In genomic region chr1:63774617-63775417, GRCh38 we compare ENCODE assay signal across 8 cellular contexts. TPM values are rescaled to one million over a fixed set of nuclear protein-coding genes. Genes with fewer than 3 reads are reported as not detected.
DNase-seq lines count a peak whose midpoint lies in the region; ATAC-seq and TF ChIP-seq lines count a peak whose summit lies in the region.

No MANE protein-coding gene starts in this region.

- no peaks in the 10 kb centered on the region for H3K27me3 Mint-ChIP-seq in Caco-2 (ENCODE audit: insufficient read depth, unreplicated experiment)
- peaks cover 81% of the 10 kb centered on the region for H3K27me3 Mint-ChIP-seq in T-helper 2 cell treated with Interferon-gamma antibody and Interleukin-4, amounts not matched to agents 5 μg/mL and 100 μg/mL, for 36 hours (ENCODE audit: low read depth)

- H3K36me3 Mint-ChIP-seq in Caco-2 (ENCODE audit: insufficient read depth, unreplicated experiment): no peaks in the 10 kb centered on the region
- no peaks in the 10 kb centered on the region for H3K36me3 Mint-ChIP-seq in T-helper 2 cell treated with Interferon-gamma antibody and Interleukin-4, amounts not matched to agents 5 μg/mL and 100 μg/mL, for 36 hours (ENCODE audit: low read depth)

- peak overlapping the region; percentile 93 for H3K27ac ChIP-seq in vagina

- TF ChIP-seq CTCF in Caco-2 (IDR thresholded peaks at IDR 0.05; ENCODE audit: insufficient read depth in 1 of 2, low read depth in 1 of 2, low read length in 1 of 2, severe bottlenecking in 1 of 2, unreplicated experiment in 1 of 2) (no peak), vagina (IDR thresholded peaks at IDR 0.05) (no peak)

- H3K4me3 ChIP-seq in Caco-2 (ENCODE audit: low read depth, low read length): peak overlapping the region; percentile 84
- H3K4me3 ChIP-seq in HAP-1: peak overlapping the region; percentile 27
- H3K4me3 ChIP-seq in mucosa of stomach (ENCODE audit: low read length): peak overlapping the region; percentile 60
- peak overlapping the region; percentile 63 to 78 for H3K4me3 ChIP-seq in vagina

- POLR2A ChIA-PET in Caco-2 (lab: Charles Lee): no interaction called here

- peak overlapping the region; percentile 39 for H3K27ac Mint-ChIP-seq in Caco-2 (ENCODE audit: unreplicated experiment)
- H3K27ac Mint-ChIP-seq in T-helper 2 cell treated with Interferon-gamma antibody and Interleukin-4, amounts not matched to agents 5 μg/mL and 100 μg/mL, for 36 hours: no peak overlapping the region

- H3K9ac ChIP-seq in mucosa of stomach (ENCODE audit: low read length): peak overlapping the region; percentile 65

- peak overlapping the region; percentile 97 for H3K4me3 Mint-ChIP-seq in Caco-2 (ENCODE audit: unreplicated experiment)
- H3K4me3 Mint-ChIP-seq in T-helper 2 cell treated with Interferon-gamma antibody and Interleukin-4, amounts not matched to agents 5 μg/mL and 100 μg/mL, for 36 hours: peak overlapping the region; percentile 68

- no peaks in the 10 kb centered on the region for H3K9me3 ChIP-seq in Caco-2
- H3K9me3 ChIP-seq in HAP-1: no peaks in the 10 kb centered on the region
- no peaks in the 10 kb centered on the region for H3K9me3 ChIP-seq in mucosa of stomach (ENCODE audit: control insufficient read depth, low read length)
- H3K9me3 ChIP-seq in vagina: no peaks in the 10 kb centered on the region

- in situ Hi-C loops in HAP-1 (cut with MboI; ENCODE audit: low sequenced_read_pairs): no loop called here

- peaks cover 13% of the 10 kb centered on the region for H3K4me1 ChIP-seq in Caco-2
- no peaks in the 10 kb centered on the region for H3K4me1 ChIP-seq in HAP-1
- peaks cover 34% of the 10 kb centered on the region for H3K4me1 ChIP-seq in mucosa of stomach (ENCODE audit: control insufficient read depth, insufficient read depth, low read length)
- H3K4me1 ChIP-seq in vagina: peaks cover 28% of the 10 kb centered on the region

- CTCF ChIA-PET in Caco-2 (lab: Charles Lee): interaction anchor here (0.8 to 1.6 kb wide), 4 partner anchors 79 to 389 kb away, joined by 3 to 10 read pairs (median 7); no protein-coding TSS in a partner anchor

- H3K4me1 Mint-ChIP-seq in Caco-2 (ENCODE audit: low read depth, unreplicated experiment): peaks cover 12% of the 10 kb centered on the region
- H3K4me1 Mint-ChIP-seq in T-helper 2 cell treated with Interferon-gamma antibody and Interleukin-4, amounts not matched to agents 5 μg/mL and 100 μg/mL, for 36 hours (ENCODE audit: low read depth): peaks cover 16% of the 10 kb centered on the region

- no TSS peak for BruUV-seq in Caco-2 (replicated peaks; lab: Mats Ljungman, UMichigan)

- H3K27me3 ChIP-seq in Caco-2 (replicated peaks; ENCODE audit: control insufficient read depth, insufficient read depth, low read length): no peaks in the 10 kb centered on the region
- peaks cover 42% of the 10 kb centered on the region for H3K27me3 ChIP-seq in HAP-1 (ENCODE audit: low read depth)
- H3K27me3 ChIP-seq in mucosa of stomach (ENCODE audit: control insufficient read depth, insufficient read depth, low read length): no peaks in the 10 kb centered on the region
- no peaks in the 10 kb centered on the region for H3K27me3 ChIP-seq in vagina

- no peak for ATAC-seq in HG02642 (IDR thresholded peaks at IDR 0.05; ENCODE audit: poor library complexity, unreplicated experiment)

- peak in 1 of 2 experiments; percentile 28 for DNase-seq in Caco-2
- peak in 1 of 2 experiments; percentile 32 for DNase-seq in HAP-1 (ENCODE audit: low spot score in 2 of 2)
- DNase-seq in T-helper 2 cell treated with Interferon-gamma antibody and Interleukin-4, amounts not matched to agents 5 μg/mL and 100 μg/mL, for 36 hours (ENCODE audit: low spot score): no peak
- peak; percentile 55 for DNase-seq in fibroblast of gingiva (ENCODE audit: low read depth)
- DNase-seq in vagina (ENCODE audit: extremely low spot score in 2 of 2): no peak
- DNase-seq in NOMO-1 treated with DMSO at 0.1 percent for 48 hours (lab: John Stamatoyannopoulos, UW; ENCODE audit: unreplicated experiment): no peak

- no peaks in the 10 kb centered on the region for H3K9me3 Mint-ChIP-seq in Caco-2 (ENCODE audit: unreplicated experiment)
- no peaks in the 10 kb centered on the region for H3K9me3 Mint-ChIP-seq in T-helper 2 cell treated with Interferon-gamma antibody and Interleukin-4, amounts not matched to agents 5 μg/mL and 100 μg/mL, for 36 hours

- H3K36me3 ChIP-seq in Caco-2 (ENCODE audit: control insufficient read depth, insufficient read depth, low read length) (no peaks in the 10 kb centered on the region), HAP-1 (replicated peaks) (no peaks in the 10 kb centered on the region), mucosa of stomach (ENCODE audit: control insufficient read depth, insufficient read depth, low read length) (no peaks in the 10 kb centered on the region), vagina (no peaks in the 10 kb centered on the region)

- no peak for TF ChIP-seq POLR2A in vagina (IDR thresholded peaks at IDR 0.05)

- intact Hi-C loops in Caco-2 (cut with micrococcal nuclease; ENCODE audit: unreplicated experiment) (loop anchor here (2.0 to 10.0 kb wide), 6 partner anchors 58 to 467 kb away; no protein-coding TSS in a partner anchor), vagina (cut with DNase I) (loop anchor here (5.0 to 10.0 kb wide), 2 partner anchors 270 to 362 kb away; no protein-coding TSS in a partner anchor)

RNA-seq across cellular contexts. Expression of gene ROR1, which starts 1.0 kb away (rescaled TPM):
- total RNA-seq in Caco-2 (2022) (37.2 TPM in 2 replicates), vagina (11.0 TPM)

Comparison
In these comparisons a context has a peak if more than half of its experiments do, and no peak if none do; other contexts are left out.
1. H3K4me3 ChIP-seq: peak in every context shown above with its lines; median percentile 84 in Caco-2; 70 in vagina; 60 in mucosa of stomach; 27 in HAP-1.